ENCODE assay signal across 11 cellular contexts in genomic region chr21:37546949-37547614, GRCh38.
DNase-seq lines count a peak whose midpoint lies in the region; ATAC-seq and TF ChIP-seq lines count a peak whose summit lies in the region.
"Had no signal": no experiment of that assay in that cellular context is flagged by ENCODE, and none has a peak within 500 bp of the region (broad histone marks: within the 10 kb centered on the region; RNA-seq: fewer than 3 reads in every experiment).

No MANE protein-coding gene starts in this region.

- no peaks in the 10 kb centered on the region for H3K27me3 ChIP-seq in PC-3 (ENCODE audit: low read length)
- no peaks in the 10 kb centered on the region for H3K27me3 ChIP-seq in H7 (ENCODE audit: control insufficient read depth, insufficient read depth, low read length)

- DNase-seq in activated CD4-positive, alpha-beta T cell treated with anti-CD3 and anti-CD28 coated beads for 48 hours, result peak; percentile 12
- no peak for DNase-seq in activated CD4-positive, alpha-beta T cell treated with anti-CD3 and anti-CD28 coated beads, Interleukin-2, amount 50 U/mL, for 1 hour
- DNase-seq in PC-3 (peak; percentile 22), immature natural killer cell (peak; percentile 31 to 42 (median 41)), type B pancreatic cell (ENCODE audit: extremely low spot score, unreplicated experiment) (no peak), GM13976 (ENCODE audit: low spot score) (no peak), H7 (no peak)
- DNase-seq: left cardiac atrium, T-helper 17 cell had no signal

- H3K4me1 Mint-ChIP-seq in immature natural killer cell, result peaks cover 30 to 34% of the 10 kb centered on the region in 2 donors
- peaks cover 43% of the 10 kb centered on the region for H3K4me1 Mint-ChIP-seq in type B pancreatic cell (ENCODE audit: unreplicated experiment)

- BruUV-seq in PC-3 (replicated peaks; lab: Mats Ljungman, UMichigan), result no TSS peak

- H3K27ac ChIP-seq in PC-3 (ENCODE audit: low read length), result no peak overlapping the region

- peaks cover 0 to 13% (median 9%) of the 10 kb centered on the region in 3 donors for H3K36me3 Mint-ChIP-seq in immature natural killer cell
- H3K36me3 Mint-ChIP-seq in type B pancreatic cell, result no peaks in the 10 kb centered on the region

- intact Hi-C loops in PC-3 (cut with micrococcal nuclease), result no loop called here

- H3K4me3 Mint-ChIP-seq in immature natural killer cell (peak overlapping the region; percentile 50 to 75 (median 59)), type B pancreatic cell (peak overlapping the region; percentile 65)
- H3K4me3 Mint-ChIP-seq: activated T-helper 1 cell treated with anti-CD3 and anti-CD28 coated beads, Interleukin-12 subunit alpha, Interleukin-12 subunit beta, Interleukin-2, Interleukin-4 antibody, amounts not matched to agents 30 ng/mL and 10 ng/mL and 1 ng/mL, durations not matched to agents 14 hours and 24 hours and 36 hours; T-helper 17 cell had no signal

- 0 out of 2 replicates have a peak overlapping the region, but pooled peaks have one; percentile 21 for H2AFZ ChIP-seq in PC-3 (ENCODE audit: low read length)

- H3K9me3 ChIP-seq in PC-3 (ENCODE audit: low read length), result no peaks in the 10 kb centered on the region

- peaks cover 3 to 10% (median 4%) of the 10 kb centered on the region in 3 donors for H3K27me3 Mint-ChIP-seq in immature natural killer cell (ENCODE audit: low read depth in 3 of 3)
- H3K27me3 Mint-ChIP-seq in type B pancreatic cell, result peaks cover 2% of the 10 kb centered on the region

- H3K9ac ChIP-seq in PC-3 (ENCODE audit: low read length), result no peak overlapping the region

- in situ Hi-C loops in GM13976 (cut with MboI; ENCODE audit: low sequenced_read_pairs, unreplicated experiment), result no loop called here

- H3K36me3 ChIP-seq in PC-3 (ENCODE audit: low read depth, low read length), result no peaks in the 10 kb centered on the region
- no peaks in the 10 kb centered on the region for H3K36me3 ChIP-seq in H7 (replicated peaks; ENCODE audit: control insufficient read depth, insufficient read depth, low read length)

- H3K9me2 ChIP-seq in PC-3 (replicated peaks; ENCODE audit: low read length), result no peaks in the 10 kb centered on the region

- H3F3A ChIP-seq in PC-3 (ENCODE audit: low read length, unreplicated experiment), result no peaks in the 10 kb centered on the region

- POLR2A ChIA-PET in PC-3 (lab: Charles Lee; ENCODE audit: unreplicated experiment), result no interaction called here

- no peak for TF ChIP-seq CTCF in PC-3 (conservative IDR thresholded peaks at IDR 0.05; ENCODE audit: low read depth, low read length)
- no peak for TF ChIP-seq CTCF in type B pancreatic cell (conservative IDR thresholded peaks at IDR 0.05)
- no peak for TF ChIP-seq CTCF in GM13976 (IDR thresholded peaks at IDR 0.05; ENCODE audit: borderline replicate concordance, control extremely low read depth, extremely low read depth, insufficient read depth, missing control alignments)

- no peaks in the 10 kb centered on the region for H3K79me2 ChIP-seq in PC-3 (ENCODE audit: low read length)

- H3K9me3 Mint-ChIP-seq in immature natural killer cell (peaks cover 6 to 10% (median 7%) of the 10 kb centered on the region in 6 donors), type B pancreatic cell (peaks cover 4% of the 10 kb centered on the region)

- H3K4me2 ChIP-seq in PC-3 (ENCODE audit: low read length), result no peak overlapping the region

- no peaks in the 10 kb centered on the region for H4K20me1 ChIP-seq in PC-3 (ENCODE audit: low read length)

- CTCF ChIA-PET in PC-3 (lab: Charles Lee), result no interaction called here

- H3K27ac Mint-ChIP-seq in immature natural killer cell, result peak overlapping the region; percentile 32 to 67 (median 59)
- H3K27ac Mint-ChIP-seq in type B pancreatic cell, result peak overlapping the region; percentile 78
- H3K27ac Mint-ChIP-seq: activated T-helper 1 cell treated with anti-CD3 and anti-CD28 coated beads, Interleukin-12 subunit alpha, Interleukin-12 subunit beta, Interleukin-2, Interleukin-4 antibody, amounts not matched to agents 30 ng/mL and 10 ng/mL and 1 ng/mL, durations not matched to agents 14 hours and 24 hours and 36 hours; T-helper 17 cell had no signal

- H3K4me3 ChIP-seq in PC-3 (ENCODE audit: low read length), result no peak overlapping the region
- no peak overlapping the region for H3K4me3 ChIP-seq in H7 (ENCODE audit: insufficient read depth, low read depth, low read length)

- peaks cover 11% of the 10 kb centered on the region; the same call in 1 of the 2 replicates for H3K4me1 ChIP-seq in PC-3 (ENCODE audit: insufficient read depth, low read length)

- ATAC-seq in PC-3, result peak; percentile 35
- no peak for ATAC-seq in HG03097 (IDR thresholded peaks at IDR 0.05; ENCODE audit: low FRiP score, unreplicated experiment)
- ATAC-seq: left cardiac atrium, T-helper 17 cell had no signal

Comparison
In these comparisons a context has a peak if more than half of its experiments do, and no peak if none do; other contexts are left out.
1. DNase-seq: peak in activated CD4-positive, alpha-beta T cell treated with anti-CD3 and anti-CD28 coated beads for 48 hours (single experiment), PC-3 (single experiment) and immature natural killer cell (3 of 3); none in activated CD4-positive, alpha-beta T cell treated with anti-CD3 and anti-CD28 coated beads, Interleukin-2, amount 50 U/mL, for 1 hour (single experiment), type B pancreatic cell (single experiment), GM13976 (single experiment) and H7 (single experiment).